12 cellular contexts compared by ENCODE assay signal in genomic region chr2:214737188-214737587, GRCh38.
DNase-seq lines count a peak whose midpoint lies in the region; ATAC-seq lines count a peak whose summit lies in the region.
"Had no signal": no experiment of that assay in that cellular context is flagged by ENCODE, and none has a peak within 500 bp of the region (broad histone marks: within the 10 kb centered on the region; RNA-seq: fewer than 3 reads in every experiment).

No MANE protein-coding gene starts in this region.

- intact Hi-C loops in activated CD4-positive, alpha-beta T cell treated with anti-CD3 and anti-CD28 coated beads for 36 hours (cut with DNase I, micrococcal nuclease) = no loop called here

- H3K4me1 Mint-ChIP-seq in activated CD4-positive, alpha-beta T cell treated with anti-CD3 and anti-CD28 coated beads for 36 hours = peaks cover 10% of the 10 kb centered on the region
- H3K4me1 Mint-ChIP-seq in effector memory CD8-positive, alpha-beta T cell (ENCODE audit: low read depth in 2 of 2) = peaks cover 1 to 6% of the 10 kb centered on the region in 2 donors

- ATAC-seq in activated CD4-positive, alpha-beta T cell treated with anti-CD3 and anti-CD28 coated beads for 36 hours = peak; percentile 49
- ATAC-seq in GM21423 (IDR thresholded peaks at IDR 0.05; ENCODE audit: unreplicated experiment) (peak; percentile 96), HG03066 (IDR thresholded peaks at IDR 0.05; ENCODE audit: low read depth, unreplicated experiment) (peak; percentile 97)
- peak; percentile 46 for ATAC-seq in effector memory CD8-positive, alpha-beta T cell (replicated peaks)

- DNase-seq in activated CD4-positive, alpha-beta T cell treated with anti-CD3 and anti-CD28 coated beads for 36 hours = no peak
- DNase-seq in activated CD4-positive, alpha-beta T cell treated with anti-CD3 and anti-CD28 coated beads, Interleukin-2, amount 50 U/mL, for 4 hours = no peak
- DNase-seq in effector memory CD8-positive, alpha-beta T cell = no peak
- DNase-seq in DMS53 treated with DMSO at 0.1 percent for 48 hours (lab: John Stamatoyannopoulos, UW; ENCODE audit: unreplicated experiment) = no peak
- no peak for DNase-seq in AG08396 (ENCODE audit: low spot score)
- no peak for DNase-seq in activated CD4-positive, alpha-beta T cell treated with anti-CD3 and anti-CD28 coated beads, Interleukin-2, amount 50 U/mL, for 48 hours
- DNase-seq: effector CD8-positive, alpha-beta T cell; NCI-H1105 treated with DMSO at 0.1 percent for 48 hours; thyroid gland had no signal

- H3K4me3 Mint-ChIP-seq in activated CD4-positive, alpha-beta T cell treated with anti-CD3 and anti-CD28 coated beads for 36 hours = no peak overlapping the region
- no peak overlapping the region for H3K4me3 Mint-ChIP-seq in effector memory CD8-positive, alpha-beta T cell
- H3K4me3 Mint-ChIP-seq: activated naive CD8-positive, alpha-beta T cell had no signal

- peaks cover 18% of the 10 kb centered on the region for H3K36me3 Mint-ChIP-seq in activated CD4-positive, alpha-beta T cell treated with anti-CD3 and anti-CD28 coated beads for 36 hours (ENCODE audit: low read depth)
- H3K36me3 Mint-ChIP-seq in effector memory CD8-positive, alpha-beta T cell (ENCODE audit: insufficient read depth) = peaks cover 7% of the 10 kb centered on the region

- H3K9me3 Mint-ChIP-seq in activated CD4-positive, alpha-beta T cell treated with anti-CD3 and anti-CD28 coated beads for 36 hours (ENCODE audit: low read depth) = no peaks in the 10 kb centered on the region
- H3K9me3 Mint-ChIP-seq in effector memory CD8-positive, alpha-beta T cell = no peaks in the 10 kb centered on the region

- H3K27ac Mint-ChIP-seq in activated CD4-positive, alpha-beta T cell treated with anti-CD3 and anti-CD28 coated beads for 36 hours = no peak overlapping the region
- peak overlapping the region in 1 of 2 donors; percentile 28 for H3K27ac Mint-ChIP-seq in effector memory CD8-positive, alpha-beta T cell
- H3K27ac Mint-ChIP-seq: activated naive CD8-positive, alpha-beta T cell had no signal

- H3K27me3 Mint-ChIP-seq in activated CD4-positive, alpha-beta T cell treated with anti-CD3 and anti-CD28 coated beads for 36 hours = no peaks in the 10 kb centered on the region
- no peaks in the 10 kb centered on the region for H3K27me3 Mint-ChIP-seq in effector memory CD8-positive, alpha-beta T cell
- H3K27me3 Mint-ChIP-seq: activated naive CD8-positive, alpha-beta T cell had no signal

- POLR2A ChIA-PET in activated CD4-positive, alpha-beta T cell treated with anti-CD3 and anti-CD28 coated beads for 36 hours (lab: Charles Lee) = interaction anchor here (0.7 kb wide), 1 partner anchor 159 kb away, joined by 3 read pairs; no protein-coding TSS in a partner anchor

- CTCF ChIA-PET in activated CD4-positive, alpha-beta T cell treated with anti-CD3 and anti-CD28 coated beads for 36 hours (lab: Charles Lee) = no interaction called here

Comparison
In these comparisons a context has a peak if more than half of its experiments do, and no peak if none do; other contexts are left out.
1. ATAC-seq: peak in every context shown above with its lines; median percentile 97 in HG03066; 96 in GM21423; 49 in activated CD4-positive, alpha-beta T cell treated with anti-CD3 and anti-CD28 coated beads for 36 hours; 46 in effector memory CD8-positive, alpha-beta T cell.